In the genomic region with DNA sequence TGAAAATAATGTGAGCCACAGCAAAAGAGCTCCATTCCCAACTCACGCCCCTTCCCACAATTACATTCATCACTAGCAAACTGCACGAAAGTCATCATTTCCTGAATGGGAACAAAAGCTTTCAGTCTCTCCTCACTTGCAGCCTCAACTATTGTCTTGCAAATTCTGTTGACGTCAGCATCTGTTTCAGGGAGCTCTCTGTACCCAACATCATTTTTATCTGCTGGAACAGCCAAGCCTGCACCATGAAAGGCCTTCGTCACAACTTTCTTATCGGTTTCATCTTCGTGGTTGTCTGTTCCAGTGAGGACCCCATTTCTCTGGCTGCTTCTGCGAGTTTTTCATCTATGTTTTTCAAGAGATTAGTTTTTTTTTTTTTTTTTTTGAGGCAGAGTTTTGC, we compare ENCODE assay signal across 1 cellular context.
TF ChIP-seq lines count a peak whose summit lies in the region.

No MANE protein-coding gene starts in this region.

TF ChIP-seq in GM12878, 131 proteins besides CTCF, POLR2A, EP300 and RAD21 (continued from another document):
- no peak for TF ChIP-seq DPF2 (IDR thresholded peaks at IDR 0.05)
